In the genomic region with DNA sequence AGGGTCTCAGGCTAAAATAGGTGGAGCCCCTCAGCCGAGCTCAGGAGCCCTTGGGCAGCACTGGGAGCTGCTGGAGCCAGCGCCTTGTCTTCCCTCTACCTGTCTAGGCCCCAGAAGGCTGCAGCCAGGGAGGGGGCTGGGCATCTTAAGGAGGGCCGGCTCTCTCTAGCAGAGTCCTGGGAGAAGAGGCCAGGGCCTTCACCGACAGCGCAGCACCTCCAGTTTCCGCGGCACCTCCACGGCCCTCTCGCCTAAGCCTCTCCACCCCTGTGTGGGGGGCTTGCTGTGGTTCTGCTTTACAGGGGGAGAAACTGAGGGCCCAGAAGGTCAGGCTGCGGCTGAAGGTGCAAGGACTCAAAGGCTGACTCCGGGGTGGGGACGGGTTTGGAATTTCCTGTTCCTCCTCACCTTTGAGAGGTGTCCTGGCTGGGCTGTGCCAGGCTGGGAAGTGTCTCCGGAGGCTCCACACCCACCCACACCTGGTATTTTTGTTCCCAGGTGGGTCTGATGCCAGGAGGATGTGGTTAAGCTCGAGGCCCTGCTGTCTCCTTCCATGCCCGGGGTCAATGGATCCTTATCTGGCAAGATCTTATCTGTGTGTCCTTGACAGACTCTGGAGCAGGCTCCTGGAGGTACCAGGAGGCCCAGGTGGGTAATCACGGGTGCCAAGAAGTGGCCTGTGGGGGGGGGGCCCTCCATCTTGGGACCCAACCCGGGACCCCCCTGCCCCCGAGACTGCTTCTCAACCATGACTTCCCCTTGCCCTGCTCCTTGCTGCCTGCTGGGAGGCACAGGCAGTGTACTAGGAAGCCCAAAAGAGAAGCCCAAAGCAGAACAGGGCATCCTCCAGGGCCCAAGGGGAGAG, we compare ENCODE assay signal across 1 cellular context.
TF ChIP-seq lines count a peak whose summit lies in the region.

No MANE protein-coding gene starts in this region.

TF ChIP-seq in IMR-90, 13 proteins besides CTCF, POLR2A, EP300 and RAD21 (continued from another document):
- no peak for TF ChIP-seq CEBPB (IDR thresholded peaks at IDR 0.05; ENCODE audit: low read depth, low read length)
- TF ChIP-seq RFX5 (IDR thresholded peaks at IDR 0.05; ENCODE audit: low read depth, low read length), result no peak
- TF ChIP-seq MXI1 (IDR thresholded peaks at IDR 0.05; ENCODE audit: borderline replicate concordance, low read depth, low read length), result no peak
- TF ChIP-seq MAFK (IDR thresholded peaks at IDR 0.05; ENCODE audit: low read depth, low read length), result no peak
- no peak for TF ChIP-seq RCOR1 (IDR thresholded peaks at IDR 0.05; ENCODE audit: insufficient replicate concordance, low read length)
- no peak for TF ChIP-seq FOS (IDR thresholded peaks at IDR 0.05; ENCODE audit: low read depth, low read length)
- no peak for TF ChIP-seq MAZ (IDR thresholded peaks at IDR 0.05; ENCODE audit: borderline replicate concordance, low read depth, low read length)
- TF ChIP-seq, protein P1, sequence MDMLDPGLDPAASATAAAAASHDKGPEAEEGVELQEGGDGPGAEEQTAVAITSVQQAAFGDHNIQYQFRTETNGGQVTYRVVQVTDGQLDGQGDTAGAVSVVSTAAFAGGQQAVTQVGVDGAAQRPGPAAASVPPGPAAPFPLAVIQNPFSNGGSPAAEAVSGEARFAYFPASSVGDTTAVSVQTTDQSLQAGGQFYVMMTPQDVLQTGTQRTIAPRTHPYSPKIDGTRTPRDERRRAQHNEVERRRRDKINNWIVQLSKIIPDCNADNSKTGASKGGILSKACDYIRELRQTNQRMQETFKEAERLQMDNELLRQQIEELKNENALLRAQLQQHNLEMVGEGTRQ (IDR thresholded peaks at IDR 0.05; ENCODE audit: low read depth, low read length), result no peak
- TF ChIP-seq NFE2L2 (IDR thresholded peaks at IDR 0.05; ENCODE audit: low read depth, low read length), result no peak
- no peak for TF ChIP-seq BHLHE40 (IDR thresholded peaks at IDR 0.05; ENCODE audit: low read depth, low read length)
